Comparison of ENCODE assay signal across 23 cellular contexts in genomic region chr1:62613890-62614289, GRCh38. TPM values are rescaled to one million over a fixed set of nuclear protein-coding genes. Genes with fewer than 3 reads are reported as not detected.
DNase-seq lines count a peak whose midpoint lies in the region; ATAC-seq and TF ChIP-seq lines count a peak whose summit lies in the region.
"Had no signal": no experiment of that assay in that cellular context is flagged by ENCODE, and none has a peak within 500 bp of the region (broad histone marks: within the 10 kb centered on the region; RNA-seq: fewer than 3 reads in every experiment).

No MANE protein-coding gene starts in this region.

- peaks cover 6% of the 10 kb centered on the region for H3K36me3 Mint-ChIP-seq in neural progenitor cell

- H2AFZ ChIP-seq in IMR-90 (replicated peaks; ENCODE audit: low read length, poor library complexity) = no peak overlapping the region
- no peak overlapping the region for H2AFZ ChIP-seq in neural progenitor cell (replicated peaks)

- no peak overlapping the region for H2AK5ac ChIP-seq in IMR-90 (ENCODE audit: low read depth, low read length)

- no peak overlapping the region for H4K8ac ChIP-seq in IMR-90 (ENCODE audit: low read depth in 2 of 2, low read length in 2 of 2)

- H2BK15ac ChIP-seq in IMR-90 (ENCODE audit: low read depth, low read length) = no peak overlapping the region

- H3K56ac ChIP-seq in IMR-90 (ENCODE audit: extremely low read depth, insufficient read depth, low read length) = no peak overlapping the region

- peak; percentile 22 for DNase-seq in IMR-90
- DNase-seq in brain microvascular endothelial cell = no peak
- DNase-seq in NCI-H2081 treated with DMSO at 0.1 percent for 48 hours (lab: John Stamatoyannopoulos, UW) = no peak
- DNase-seq in activated naive CD4-positive, alpha-beta T cell (lab: John Stamatoyannopoulos, UW) = no peak
- no peak for DNase-seq in neural progenitor cell (ENCODE audit: low spot score)
- no peak for DNase-seq in SHP77 (lab: John Stamatoyannopoulos, UW)
- DNase-seq: activated CD8-positive, alpha-beta memory T cell treated with anti-CD3 and anti-CD28 coated beads for 24 hours; effector memory CD4-positive, alpha-beta T cell; GDM1; glutamatergic neuron; H7; KG1; lower lobe of right lung; NCI-H1048; pancreas; stimulated activated CD4-positive, alpha-beta T cell treated with anti-CD3 and anti-CD28 coated beads, Interleukin-4, amount 100 ng/mL, for 24 hours; substantia nigra had no signal

- H3K18ac ChIP-seq in IMR-90 (ENCODE audit: low read depth, low read length) = no peak overlapping the region

- H3K9me3 ChIP-seq in IMR-90 (ENCODE audit: control insufficient read depth, insufficient read depth, low read length) (no peaks in the 10 kb centered on the region), skeletal muscle satellite cell (replicated peaks; ENCODE audit: low read length) (no peaks in the 10 kb centered on the region), neural progenitor cell (ENCODE audit: low read depth) (no peaks in the 10 kb centered on the region)
- H3K9me3 ChIP-seq: lower lobe of right lung, pancreas had no signal

- WGBS in IMR-90 (ENCODE audit: extremely low coverage in 2 of 2, insufficient read length in 1 of 2), 2 experiments = no CpG with 5 or more reads among the region's 1 CpG

- no peak overlapping the region for H3K27ac Mint-ChIP-seq in neural progenitor cell
- H3K27ac Mint-ChIP-seq: T-helper 2 cell treated with Interferon-gamma antibody and Interleukin-4, amounts not matched to agents 5 μg/mL and 100 μg/mL, for 36 hours had no signal

- no peaks in the 10 kb centered on the region for H4K20me1 ChIP-seq in IMR-90 (ENCODE audit: insufficient read depth, low read length)
- H4K20me1 ChIP-seq in neural progenitor cell (ENCODE audit: low read depth) = no peaks in the 10 kb centered on the region

- TF ChIP-seq RAD21 in IMR-90 (IDR thresholded peaks at IDR 0.05; ENCODE audit: low read length) = no peak

- H3K9ac ChIP-seq in IMR-90 (ENCODE audit: low read depth, low read length) (no peak overlapping the region), skeletal muscle satellite cell (ENCODE audit: low read depth, low read length) (peak overlapping the region; percentile 2), neural progenitor cell (no peak overlapping the region)

- no peak overlapping the region for H3K4me2 ChIP-seq in IMR-90 (ENCODE audit: low read depth, low read length)
- no peak overlapping the region for H3K4me2 ChIP-seq in skeletal muscle satellite cell (ENCODE audit: low read length)
- H3K4me2 ChIP-seq in neural progenitor cell = no peak overlapping the region

- H3K9me3 Mint-ChIP-seq in neural progenitor cell = no peaks in the 10 kb centered on the region
- H3K9me3 Mint-ChIP-seq: central memory CD8-positive, alpha-beta T cell; T-helper 2 cell treated with Interferon-gamma antibody and Interleukin-4, amounts not matched to agents 5 μg/mL and 100 μg/mL, for 36 hours had no signal

- POLR2A ChIA-PET in IMR-90 (lab: Charles Lee; ENCODE audit: unreplicated experiment) = no interaction called here

- H3K79me1 ChIP-seq in IMR-90 (ENCODE audit: low read depth in 1 of 2, low read length in 2 of 2) = peaks cover 5 to 9% of the 10 kb centered on the region in 2 experiments

- BruUV-seq in IMR-90 (replicated peaks; lab: Mats Ljungman, UMichigan) = TSS peak; percentile 3

- no peak overlapping the region for H3K14ac ChIP-seq in IMR-90 (replicated peaks; ENCODE audit: low read depth, low read length)

- H3K79me2 ChIP-seq in neural progenitor cell (ENCODE audit: low read depth) = no peaks in the 10 kb centered on the region

- ATAC-seq in GM18868 (IDR thresholded peaks at IDR 0.05; ENCODE audit: unreplicated experiment) (peak; percentile 5), IMR-90 (ENCODE audit: low read depth) (peak; percentile 73)
- ATAC-seq: lower lobe of right lung, pancreas had no signal

- H3K27me3 ChIP-seq in IMR-90 (ENCODE audit: control insufficient read depth, insufficient read depth, low read length) (no peaks in the 10 kb centered on the region), brain microvascular endothelial cell (replicated peaks) (no peaks in the 10 kb centered on the region), skeletal muscle satellite cell (ENCODE audit: control insufficient read depth, insufficient read depth, low read length) (no peaks in the 10 kb centered on the region), neural progenitor cell (no peaks in the 10 kb centered on the region)
- H3K27me3 ChIP-seq: pancreas had no signal

- CTCF ChIA-PET in IMR-90 (lab: Yijun Ruan, JAX) = no interaction called here

- intact Hi-C loops in IMR-90 (cut with micrococcal nuclease) = no loop called here

- no peaks in the 10 kb centered on the region for H3K4me1 Mint-ChIP-seq in neural progenitor cell
- H3K4me1 Mint-ChIP-seq: central memory CD8-positive, alpha-beta T cell had no signal

- no peak overlapping the region for H2BK120ac ChIP-seq in IMR-90 (ENCODE audit: low read depth, low read length)

- no peak overlapping the region for H3K23ac ChIP-seq in IMR-90 (ENCODE audit: low read depth, low read length)

- no peak overlapping the region for H2AK9ac ChIP-seq in IMR-90 (replicated peaks; ENCODE audit: low read depth, low read length, poor library complexity)

- in situ Hi-C loops in IMR-90 (cut with MboI; ENCODE audit: low sequenced_read_pairs) = no loop called here
- in situ Hi-C loops in brain microvascular endothelial cell (cut with HindIII; ENCODE audit: low pct_ligation_motif_present, low sequenced_read_pairs) = no loop called here

- no peak overlapping the region for H2BK20ac ChIP-seq in IMR-90 (ENCODE audit: low read depth, low read length)

- H3K36me3 ChIP-seq in IMR-90 (ENCODE audit: control insufficient read depth, insufficient read depth, low read length) (peaks cover 3% of the 10 kb centered on the region), brain microvascular endothelial cell (replicated peaks) (peaks cover 2% of the 10 kb centered on the region), skeletal muscle satellite cell (ENCODE audit: insufficient read depth, low read length) (peaks cover 10% of the 10 kb centered on the region), neural progenitor cell (peaks cover 9% of the 10 kb centered on the region)
- H3K36me3 ChIP-seq: pancreas had no signal

- H3K4me3 ChIP-seq in IMR-90 (ENCODE audit: insufficient read depth, low read depth, low read length) = no peak overlapping the region
- no peak overlapping the region for H3K4me3 ChIP-seq in brain microvascular endothelial cell (ENCODE audit: low read depth, low read length)
- no peak overlapping the region for H3K4me3 ChIP-seq in skeletal muscle satellite cell (ENCODE audit: low read length)
- no peak overlapping the region for H3K4me3 ChIP-seq in neural progenitor cell
- H3K4me3 ChIP-seq: lower lobe of right lung, pancreas had no signal

- H3F3A ChIP-seq in neural progenitor cell (ENCODE audit: low read depth) = no peaks in the 10 kb centered on the region

- dilution Hi-C loops in IMR-90 (cut with HindIII; ENCODE audit: low sequenced_read_pairs, unreplicated experiment) = no loop called here

- H4K5ac ChIP-seq in IMR-90 (ENCODE audit: low read depth, low read length) = no peak overlapping the region

- H3K27me3 Mint-ChIP-seq in neural progenitor cell (ENCODE audit: insufficient read depth, low read depth) = no peaks in the 10 kb centered on the region
- H3K27me3 Mint-ChIP-seq: central memory CD8-positive, alpha-beta T cell had no signal

- no peak for TF ChIP-seq POLR2A in IMR-90 (IDR thresholded peaks at IDR 0.05; ENCODE audit: low read depth, low read length)

- no peak overlapping the region for H3K4ac ChIP-seq in IMR-90 (ENCODE audit: low read depth, low read length)

- H3K27ac ChIP-seq in IMR-90 (ENCODE audit: insufficient read depth, low read length) (no peak overlapping the region), brain microvascular endothelial cell (peak overlapping the region; percentile 37), neural progenitor cell (no peak overlapping the region)
- H3K27ac ChIP-seq: lower lobe of right lung, pancreas had no signal

- peak overlapping the region; percentile 65 for H2BK5ac ChIP-seq in IMR-90 (ENCODE audit: low read depth, low read length, poor library complexity, severe bottlenecking)

- no peaks in the 10 kb centered on the region for H3K9me1 ChIP-seq in IMR-90 (ENCODE audit: insufficient read depth, low read length)

- no peak overlapping the region for H3K4me3 Mint-ChIP-seq in neural progenitor cell
- H3K4me3 Mint-ChIP-seq: central memory CD8-positive, alpha-beta T cell; T-helper 2 cell treated with Interferon-gamma antibody and Interleukin-4, amounts not matched to agents 5 μg/mL and 100 μg/mL, for 36 hours had no signal

- H4K91ac ChIP-seq in IMR-90 (ENCODE audit: insufficient read depth, low read depth, low read length) = no peak overlapping the region

- H3K4me1 ChIP-seq in IMR-90 (ENCODE audit: control insufficient read depth, insufficient read depth, low read length) (no peaks in the 10 kb centered on the region; the same call in none of the 2 replicates), skeletal muscle satellite cell (ENCODE audit: control insufficient read depth, insufficient read depth, low read length) (peaks cover 18% of the 10 kb centered on the region), neural progenitor cell (no peaks in the 10 kb centered on the region)
- H3K4me1 ChIP-seq: lower lobe of right lung, pancreas had no signal

- TF ChIP-seq CTCF in IMR-90 (conservative IDR thresholded peaks at IDR 0.05; ENCODE audit: low read depth, low read length) = no peak
- no peak for TF ChIP-seq CTCF in brain microvascular endothelial cell (IDR thresholded peaks at IDR 0.05; ENCODE audit: low read depth, low read length, missing control alignments)
- TF ChIP-seq CTCF in neural progenitor cell (IDR thresholded peaks at IDR 0.05) = no peak

TF ChIP-seq in IMR-90, 13 proteins besides CTCF, POLR2A, EP300 and RAD21:
- TF ChIP-seq FOS (IDR thresholded peaks at IDR 0.05; ENCODE audit: low read depth, low read length) (no peak), MAFK (IDR thresholded peaks at IDR 0.05; ENCODE audit: low read depth, low read length) (no peak), MXI1 (IDR thresholded peaks at IDR 0.05; ENCODE audit: borderline replicate concordance, low read depth, low read length) (no peak), MAZ (IDR thresholded peaks at IDR 0.05; ENCODE audit: borderline replicate concordance, low read depth, low read length) (no peak), RFX5 (IDR thresholded peaks at IDR 0.05; ENCODE audit: low read depth, low read length) (no peak), SMC3 (IDR thresholded peaks at IDR 0.05; ENCODE audit: low read depth, low read length) (no peak), NFE2L2 (IDR thresholded peaks at IDR 0.05; ENCODE audit: low read depth, low read length) (peak; percentile 19; the same call in 1 of the 2 replicates)

RNA-seq across cellular contexts. Expression of gene ANGPTL3, which starts 16.6 kb away (rescaled TPM):
- total RNA-seq in IMR-90 (2012; rRNA removed) (not detected in 2 replicates), neural progenitor cell (ENCODE audit: low replicate concordance) (not detected in 2 replicates)
- not detected in 2 replicates for polyA plus RNA-seq in IMR-90 (2012; rRNA removed)
- polyA plus RNA-seq in IMR-90 (2012; cell fraction: cytosol; rRNA removed) = not detected in 2 replicates
- not detected in 2 replicates for polyA plus RNA-seq in IMR-90 (2012; cell fraction: nucleus; rRNA removed; ENCODE audit: low replicate concordance)
- total RNA-seq in skeletal muscle satellite cell (2012; rRNA removed) = under 0.01 TPM in 1 of 2 replicates, not detected in the other
- total RNA-seq: H7, lower lobe of right lung, skeletal muscle tissue had no signal
- polyA plus RNA-seq: BJ had no signal
